ENCODE assay signal across 1 cellular context in genomic region chr1:171922999-171923398, GRCh38.
TF ChIP-seq lines count a peak whose summit lies in the region.

No MANE protein-coding gene starts in this region.

TF ChIP-seq in SK-N-SH treated with all-trans-retinoic acid at 6 μM for 48 hours, 23 proteins besides CTCF, POLR2A, EP300 and RAD21:
- no peak for TF ChIP-seq CSRNP3 (CRISPR knock-in tag; IDR thresholded peaks at IDR 0.05)
- TF ChIP-seq ZNF565 (CRISPR knock-in tag; conservative IDR thresholded peaks at IDR 0.05; ENCODE audit: low read depth), result no peak
- TF ChIP-seq SNAI2 (CRISPR knock-in tag; IDR thresholded peaks at IDR 0.05), result no peak
- TF ChIP-seq ARNTL (CRISPR knock-in tag; IDR thresholded peaks at IDR 0.05; ENCODE audit: borderline replicate concordance, low read depth), result no peak
- TF ChIP-seq ZFP30 (CRISPR knock-in tag; IDR thresholded peaks at IDR 0.05), result no peak
- TF ChIP-seq OSR1 (CRISPR knock-in tag; IDR thresholded peaks at IDR 0.05), result no peak
- no peak for TF ChIP-seq ZC3H10 (CRISPR knock-in tag; IDR thresholded peaks at IDR 0.05)
- TF ChIP-seq CSDC2 (CRISPR knock-in tag; IDR thresholded peaks at IDR 0.05), result no peak
- no peak for TF ChIP-seq PPARA (CRISPR knock-in tag; IDR thresholded peaks at IDR 0.05; ENCODE audit: borderline replicate concordance)
- no peak for TF ChIP-seq BACH2 (CRISPR knock-in tag; IDR thresholded peaks at IDR 0.05; ENCODE audit: borderline replicate concordance)
- TF ChIP-seq TOX (CRISPR knock-in tag; IDR thresholded peaks at IDR 0.05; ENCODE audit: borderline replicate concordance), result no peak
- TF ChIP-seq ZNF70 (CRISPR knock-in tag; IDR thresholded peaks at IDR 0.05), result no peak
- TF ChIP-seq POU6F1 (CRISPR knock-in tag; IDR thresholded peaks at IDR 0.05; ENCODE audit: borderline replicate concordance, low read depth), result no peak
TF ChIP-seq in SK-N-SH treated with all-trans-retinoic acid at 6 μM for 48 hours: peak in this region for 0.
